ENCODE assay signal across 19 cellular contexts in the genomic region with DNA sequence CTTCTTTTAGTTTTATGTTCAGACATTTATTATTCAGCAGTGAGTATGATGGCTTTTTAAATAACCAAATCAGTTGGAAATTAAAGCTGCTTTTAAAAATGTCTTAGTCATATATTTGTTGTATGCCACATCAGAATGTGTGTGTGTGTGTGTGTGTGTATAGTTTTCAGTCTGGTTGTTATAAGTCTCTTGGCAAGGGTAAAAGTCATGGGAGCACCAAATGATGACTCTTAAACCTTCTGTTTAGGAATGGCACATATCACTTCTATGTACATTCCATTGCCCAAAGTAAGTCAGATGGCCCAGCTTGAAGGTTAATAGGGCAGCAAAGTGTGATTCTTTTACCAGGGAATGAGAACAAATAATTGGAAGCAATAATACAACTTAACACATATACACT.
"Had no signal": no experiment of that assay in that cellular context is flagged by ENCODE, and none has a peak within 500 bp of the region (broad histone marks: within the 10 kb centered on the region; RNA-seq: fewer than 3 reads in every experiment).

No MANE protein-coding gene starts in this region.

- H3K9ac ChIP-seq: parathyroid adenoma had no signal

- H3K36me3 ChIP-seq: lower lobe of right lung, neutrophil, thyroid gland had no signal

- H3K27ac ChIP-seq: hepatocyte, lower lobe of right lung, neutrophil, parathyroid adenoma, thyroid gland had no signal

- H3K9me3 ChIP-seq: lower lobe of right lung, neutrophil, thyroid gland had no signal

- H3K4me1 ChIP-seq: lower lobe of right lung, parathyroid adenoma had no signal

- H3K4me2 ChIP-seq: hepatocyte had no signal

- H3K79me2 ChIP-seq: hepatocyte had no signal

- H3K27me3 ChIP-seq: hepatocyte, neutrophil, thyroid gland had no signal

- FAIRE-seq: colon, urothelium cell line had no signal

- DNase-seq: activated B cell treated with CpG ODN at 0.5 μM for 24 hours; activated CD4-positive, alpha-beta memory T cell treated with anti-CD3 and anti-CD28 coated beads, Interleukin-2, amount 10 ng/mL, durations not matched to agents 7 days and 5 days; activated CD4-positive, alpha-beta T cell treated with anti-CD3 and anti-CD28 coated beads for 48 hours; activated CD8-positive, alpha-beta memory T cell treated with anti-CD3 and anti-CD28 coated beads, Interleukin-2, amount 10 ng/mL, durations not matched to agents 7 days and 5 days; caudate nucleus; lower lobe of right lung; natural killer cell; stimulated activated CD4-positive, alpha-beta T cell treated with anti-CD3 and anti-CD28 coated beads, Interleukin-12 subunit alpha, Interleukin-12 subunit beta, amount 100 ng/mL, for 4 hours; stimulated activated CD4-positive, alpha-beta T cell treated with anti-CD3 and anti-CD28 coated beads, Interleukin-1b, Interleukin-23, amount 100 ng/mL, for 48 hours; stimulated activated CD8-positive, alpha-beta memory T cell treated with anti-CD3 and anti-CD28 coated beads, Interleukin-4, amount 100 ng/mL, for 48 hours; stimulated activated naive CD4-positive, alpha-beta T cell; T-cell; T-helper 9 cell; thyroid gland had no signal

- ATAC-seq: activated CD8-positive, alpha-beta memory T cell treated with anti-CD3 and anti-CD28 coated beads, Interleukin-2, amount 10 ng/mL, durations not matched to agents 7 days and 5 days; lower lobe of right lung; natural killer cell; T-cell had no signal

- H2AFZ ChIP-seq: hepatocyte, parathyroid adenoma had no signal

- H3K4me3 ChIP-seq: hepatocyte, lower lobe of right lung, thyroid gland had no signal
